Comparison of ENCODE assay signal across 12 cellular contexts in the genomic region with DNA sequence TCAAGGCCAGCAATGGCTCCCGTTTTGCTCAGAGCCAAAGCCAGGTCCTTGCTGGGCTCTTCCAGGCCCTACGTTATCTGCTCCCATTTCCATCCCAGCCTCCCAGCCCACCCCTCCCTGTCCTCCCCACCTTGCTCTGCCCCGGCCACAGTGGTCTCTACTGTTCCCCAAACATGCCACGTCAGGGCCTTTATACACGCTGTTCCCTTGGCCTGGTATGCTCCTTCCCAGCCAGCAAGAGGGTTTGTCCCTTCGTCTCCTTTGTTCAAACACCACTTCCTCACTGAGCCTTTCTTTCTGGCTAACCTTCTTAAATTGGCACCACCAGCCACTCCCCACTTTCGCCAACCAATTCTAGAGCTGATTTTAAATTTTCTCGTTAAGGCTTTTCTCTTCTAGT. TPM values are rescaled to one million over a fixed set of nuclear protein-coding genes. Genes with fewer than 3 reads are reported as not detected.
DNase-seq lines count a peak whose midpoint lies in the region; ATAC-seq, FAIRE-seq and TF ChIP-seq lines count a peak whose summit lies in the region.
"Had no signal": no experiment of that assay in that cellular context is flagged by ENCODE, and none has a peak within 500 bp of the region (broad histone marks: within the 10 kb centered on the region; RNA-seq: fewer than 3 reads in every experiment).

No MANE protein-coding gene starts in this region.

- H3K9me3 ChIP-seq in endothelial cell of umbilical vein (replicated peaks; ENCODE audit: control insufficient read depth, insufficient read depth, low read length) (no peaks in the 10 kb centered on the region), psoas muscle (no peaks in the 10 kb centered on the region)
- H3K9me3 ChIP-seq: testis had no signal

- DNase-seq in GM23338 (ENCODE audit: low spot score): no peak
- no peak for DNase-seq in T-cell
- peak; percentile 66 for DNase-seq in endothelial cell of umbilical vein (ENCODE audit: low read depth, low spot score)
- DNase-seq in psoas muscle: no peak
- no peak for DNase-seq in GM03348 (ENCODE audit: low spot score)
- no peak for DNase-seq in LoVo (ENCODE audit: low spot score)
- DNase-seq: activated CD8-positive, alpha-beta memory T cell treated with anti-CD3 and anti-CD28 coated beads, Interleukin-2, amount 50 U/mL, for 4 hours; DMS 273 treated with DMSO at 0.1 percent for 48 hours; hypothalamus; testis had no signal

- H3K9ac ChIP-seq in endothelial cell of umbilical vein (replicated peaks; ENCODE audit: extremely low read depth, insufficient read depth, low read length): peak overlapping the region; percentile 91

- H3K9me3 Mint-ChIP-seq in GM23338 (no peaks in the 10 kb centered on the region), T-cell (no peaks in the 10 kb centered on the region)

- H3K9me1 ChIP-seq in endothelial cell of umbilical vein (replicated peaks; ENCODE audit: control insufficient read depth, extremely low read depth, insufficient read depth, low read length): no peaks in the 10 kb centered on the region

- CTCF ChIA-PET in T-cell (lab: Charles Lee): interaction anchor here in 1 of 2 donors (1.4 kb wide), 1 partner anchor 17 kb away, joined by 5 read pairs; the partner anchor contains the start of gene CDK9
- CTCF ChIA-PET in endothelial cell of umbilical vein (lab: Charles Lee): interaction anchor here (1.5 to 11.3 kb wide), 3 partner anchors 13 to 34 kb away, joined by 3 to 167 read pairs (median 30); partner anchors contain the start of genes CDK9, SH2D3C and TOR2A

- no TSS peak for BruUV-seq in endothelial cell of umbilical vein (replicated peaks; lab: Mats Ljungman, UMichigan)

- no peaks in the 10 kb centered on the region for H3K27me3 ChIP-seq in GM23338 (ENCODE audit: insufficient read depth)
- H3K27me3 ChIP-seq in endothelial cell of umbilical vein (ENCODE audit: control insufficient read depth in 2 of 2, insufficient read depth in 2 of 2, low read length in 2 of 2): no peaks in the 10 kb centered on the region
- no peaks in the 10 kb centered on the region for H3K27me3 ChIP-seq in psoas muscle (ENCODE audit: insufficient read depth in 3 of 3, low read length in 2 of 3)
- H3K27me3 ChIP-seq: testis had no signal

- H2AFZ ChIP-seq in GM23338 (no peak overlapping the region), endothelial cell of umbilical vein (ENCODE audit: low read depth, low read length) (no peak overlapping the region)

- FAIRE-seq in endothelial cell of umbilical vein (lab: Jason Lieb, UNC): no peak

- H3F3A ChIP-seq in GM23338 (replicated peaks; ENCODE audit: low read depth): peaks cover 7% of the 10 kb centered on the region; the same call in 1 of the 2 replicates

- no peaks in the 10 kb centered on the region for H4K20me1 ChIP-seq in GM23338 (replicated peaks; ENCODE audit: insufficient read depth)
- H4K20me1 ChIP-seq in endothelial cell of umbilical vein (replicated peaks; ENCODE audit: control insufficient read depth, extremely low read depth, insufficient read depth, low read length): no peaks in the 10 kb centered on the region

- H3K27ac Mint-ChIP-seq in GM23338: no peak overlapping the region
- peak overlapping the region; percentile 95 for H3K27ac Mint-ChIP-seq in T-cell

- peak overlapping the region; percentile 2; the same call in 1 of the 3 replicates for H3K4me3 Mint-ChIP-seq in GM23338
- H3K4me3 Mint-ChIP-seq in T-cell: peak overlapping the region; percentile 25 to 72 (median 35)

- H3K4me1 ChIP-seq in GM23338 (ENCODE audit: insufficient read depth): peaks cover 18% of the 10 kb centered on the region
- peaks cover 59% of the 10 kb centered on the region for H3K4me1 ChIP-seq in endothelial cell of umbilical vein (ENCODE audit: control insufficient read depth, extremely low read depth, insufficient read depth, low read length)
- H3K4me1 ChIP-seq in psoas muscle: peaks cover 6% of the 10 kb centered on the region

- dilution Hi-C loops in endothelial cell of umbilical vein (cut with MboI; ENCODE audit: extremely low pct_ligation_motif_present, low sequenced_read_pairs): no loop called here

- no peaks in the 10 kb centered on the region for H3K9me2 ChIP-seq in GM23338 (ENCODE audit: insufficient read depth)

- ATAC-seq in GM23338: no peak
- ATAC-seq in T-cell (replicated peaks in 1 of 4): no peak
- no peak for ATAC-seq in psoas muscle
- no peak for ATAC-seq in GM21717 (IDR thresholded peaks at IDR 0.05; ENCODE audit: unreplicated experiment)
- ATAC-seq in HG02763 (IDR thresholded peaks at IDR 0.05; ENCODE audit: unreplicated experiment): no peak

- peak; percentile 51 for TF ChIP-seq POLR2A in endothelial cell of umbilical vein (IDR thresholded peaks at IDR 0.05; ENCODE audit: low read depth, low read length)

- H3K79me2 ChIP-seq in GM23338 (replicated peaks; ENCODE audit: insufficient read depth) (no peaks in the 10 kb centered on the region), endothelial cell of umbilical vein (ENCODE audit: control insufficient read depth, insufficient read depth, low read length) (peaks cover 54% of the 10 kb centered on the region)

- no peaks in the 10 kb centered on the region; the same call in 2 of the 3 replicates for H3K36me3 Mint-ChIP-seq in GM23338 (ENCODE audit: low read depth)
- peaks cover 26% of the 10 kb centered on the region for H3K36me3 Mint-ChIP-seq in T-cell

- H3K27ac ChIP-seq in GM23338 (ENCODE audit: low read depth) (no peak overlapping the region), endothelial cell of umbilical vein (ENCODE audit: insufficient read depth, low read depth, low read length) (peak overlapping the region; percentile 96), psoas muscle (peak overlapping the region; percentile 61)

- no peaks in the 10 kb centered on the region for H3K36me3 ChIP-seq in GM23338 (ENCODE audit: insufficient read depth)
- H3K36me3 ChIP-seq in endothelial cell of umbilical vein (ENCODE audit: control insufficient read depth in 2 of 2, extremely low read depth in 1 of 2, insufficient read depth in 2 of 2, low read length in 2 of 2): peaks cover 9 to 12% of the 10 kb centered on the region in 2 experiments
- no peaks in the 10 kb centered on the region for H3K36me3 ChIP-seq in psoas muscle (ENCODE audit: insufficient read depth in 1 of 2, low read depth in 1 of 2)

- 62 to 69% (median 65%) methylated on average over 8 of the region's 8 CpGs for WGBS in psoas muscle, 3 donors

- H3K4me2 ChIP-seq in GM23338 (no peak overlapping the region), endothelial cell of umbilical vein (ENCODE audit: insufficient read depth, low read length) (peak overlapping the region; percentile 32)

- H3K27me3 Mint-ChIP-seq in GM23338 (ENCODE audit: insufficient read depth, low read depth, poor library complexity): peaks cover 22% of the 10 kb centered on the region
- H3K27me3 Mint-ChIP-seq in T-cell: no peaks in the 10 kb centered on the region

- H3K4me3 ChIP-seq in GM23338 (no peak overlapping the region), endothelial cell of umbilical vein (replicated peaks in 1 of 3; ENCODE audit: insufficient read depth in 1 of 3, low read depth in 1 of 3, low read length in 3 of 3) (peak overlapping the region in 2 of 3 experiments; percentile 26 to 65), psoas muscle (peak overlapping the region; percentile 37)
- H3K4me3 ChIP-seq: testis had no signal

- POLR2A ChIA-PET in T-cell (lab: Charles Lee): no interaction called here
- POLR2A ChIA-PET in endothelial cell of umbilical vein (lab: Charles Lee): no interaction called here

- peaks cover 37% of the 10 kb centered on the region for H3K4me1 Mint-ChIP-seq in GM23338
- peaks cover 80 to 88% (median 83%) of the 10 kb centered on the region in 3 donors for H3K4me1 Mint-ChIP-seq in T-cell

- intact Hi-C loops in endothelial cell of umbilical vein (cut with micrococcal nuclease): no loop called here
- intact Hi-C loops in psoas muscle (cut with DNase I): no loop called here

- TF ChIP-seq CTCF in GM23338 (conservative IDR thresholded peaks at IDR 0.05; ENCODE audit: low read depth in 2 of 2) (no peak), endothelial cell of umbilical vein (IDR thresholded peaks at IDR 0.05; ENCODE audit: extremely low read depth in 1 of 2, insufficient read depth in 1 of 2, low read depth in 1 of 2, low read length in 2 of 2) (no peak), psoas muscle (IDR thresholded peaks at IDR 0.05) (no peak)

RNA-seq across cellular contexts. Expression of gene SH2D3C, which starts 9.8 kb away (rescaled TPM):
- 4.5 and 7.3 TPM in 2 replicates for total RNA-seq in GM23338 (2014; rRNA removed; shearing (Covaris generic))
- polyA plus RNA-seq in GM23338 (2016; fragmentation: Nextera tagmentation; extraction: Ambion mirVana): 4.2 and 4.4 TPM in 2 replicates
- 10 to 100 TPM; 31.6 to 48.7 (median 47.7) TPM for total RNA-seq in T-cell
- total RNA-seq in endothelial cell of umbilical vein: 95.0 and 102 TPM in 2 replicates
- polyA plus RNA-seq in endothelial cell of umbilical vein: 173 and 218 TPM in 2 replicates
- polyA plus RNA-seq in endothelial cell of umbilical vein (2011; cell fraction: cytosol; rRNA removed): 61.4 and 68.1 TPM in 2 replicates
- polyA plus RNA-seq in endothelial cell of umbilical vein (2011; cell fraction: nucleus; rRNA removed): 67.4 and 92.8 TPM in 2 replicates
- polyA plus RNA-seq in endothelial cell of umbilical vein (2012): 42.8 and 49.4 TPM in 2 replicates
- polyA minus RNA-seq in endothelial cell of umbilical vein: 104 and 130 TPM in 2 replicates
- polyA minus RNA-seq in endothelial cell of umbilical vein (2011; cell fraction: cytosol; rRNA and poly(A)+ RNA removed): not detected
- 45.1 and 63.7 TPM in 2 replicates for polyA minus RNA-seq in endothelial cell of umbilical vein (2011; cell fraction: nucleus; rRNA and poly(A)+ RNA removed)
- 10 to 100 TPM in 2 of 4 donors, 1 to 10 TPM in 2; 8.3 to 12.0 (median 10.3) TPM for total RNA-seq in psoas muscle
- polyA plus RNA-seq in psoas muscle: 10 to 100 TPM in 1 of 3 donors, 1 to 10 TPM in 2; 5.3 to 10.0 (median 8.4) TPM

RNA-seq across cellular contexts. Expression of gene CDK9, which starts 17.2 kb away (rescaled TPM):
- total RNA-seq in GM23338 (2014; rRNA removed; shearing (Covaris generic)): 63.9 and 84.3 TPM in 2 replicates
- 49.7 and 58.5 TPM in 2 replicates for polyA plus RNA-seq in GM23338 (2016; fragmentation: Nextera tagmentation; extraction: Ambion mirVana)
- 100 to 1,000 TPM; 108 to 159 (median 147) TPM for total RNA-seq in T-cell
- total RNA-seq in endothelial cell of umbilical vein: 124 and 128 TPM in 2 replicates
- 92.2 and 99.0 TPM in 2 replicates for polyA plus RNA-seq in endothelial cell of umbilical vein
- 50.0 and 61.0 TPM in 2 replicates for polyA plus RNA-seq in endothelial cell of umbilical vein (2011; cell fraction: cytosol; rRNA removed)
- 193 and 200 TPM in 2 replicates for polyA plus RNA-seq in endothelial cell of umbilical vein (2011; cell fraction: nucleus; rRNA removed)
- 76.9 and 94.3 TPM in 2 replicates for polyA plus RNA-seq in endothelial cell of umbilical vein (2012)
- polyA minus RNA-seq in endothelial cell of umbilical vein: 88.4 and 92.9 TPM in 2 replicates
- 63.0 TPM for polyA minus RNA-seq in endothelial cell of umbilical vein (2011; cell fraction: cytosol; rRNA and poly(A)+ RNA removed)
- polyA minus RNA-seq in endothelial cell of umbilical vein (2011; cell fraction: nucleus; rRNA and poly(A)+ RNA removed): 58.3 and 65.1 TPM in 2 replicates
- total RNA-seq in psoas muscle: 10 to 100 TPM; 26.5 to 46.1 (median 42.9) TPM
- polyA plus RNA-seq in psoas muscle: 10 to 100 TPM; 29.7 to 39.3 (median 31.5) TPM

RNA-seq across cellular contexts. Expression of gene TOR2A, which starts 33.6 kb away (rescaled TPM):
- total RNA-seq in GM23338 (2014; rRNA removed; shearing (Covaris generic)): 21.1 and 23.5 TPM in 2 replicates
- polyA plus RNA-seq in GM23338 (2016; fragmentation: Nextera tagmentation; extraction: Ambion mirVana) (14.4 TPM in 2 replicates), endothelial cell of umbilical vein (23.9 and 28.8 TPM in 2 replicates), psoas muscle (1 to 10 TPM; 4.6 to 6.9 (median 5.0) TPM)
- total RNA-seq in T-cell (10 to 100 TPM in 3 of 5 donors, 1 to 10 TPM in 2; 7.7 to 18.4 (median 15.5) TPM), endothelial cell of umbilical vein (17.1 and 19.3 TPM in 2 replicates), psoas muscle (1 to 10 TPM; 2.8 to 6.7 (median 4.0) TPM)
- polyA plus RNA-seq in endothelial cell of umbilical vein (2011; cell fraction: cytosol; rRNA removed): 18.4 and 25.3 TPM in 2 replicates
- polyA plus RNA-seq in endothelial cell of umbilical vein (2011; cell fraction: nucleus; rRNA removed): 16.0 and 18.0 TPM in 2 replicates
- 11.3 and 18.5 TPM in 2 replicates for polyA plus RNA-seq in endothelial cell of umbilical vein (2012)
- 5.2 and 5.8 TPM in 2 replicates for polyA minus RNA-seq in endothelial cell of umbilical vein
- polyA minus RNA-seq in endothelial cell of umbilical vein (2011; cell fraction: cytosol; rRNA and poly(A)+ RNA removed): 16.5 TPM
- polyA minus RNA-seq in endothelial cell of umbilical vein (2011; cell fraction: nucleus; rRNA and poly(A)+ RNA removed): 5.1 and 7.3 TPM in 2 replicates

RNA-seq across cellular contexts. Expression of gene FPGS, which starts 34.0 kb away (rescaled TPM):
- total RNA-seq in GM23338 (2014; rRNA removed; shearing (Covaris generic)): 87.2 and 92.4 TPM in 2 replicates
- 40.7 and 43.5 TPM in 2 replicates for polyA plus RNA-seq in GM23338 (2016; fragmentation: Nextera tagmentation; extraction: Ambion mirVana)
- 100 to 1,000 TPM in 3 of 5 donors, 10 to 100 TPM in 2; 78.4 to 151 (median 139) TPM for total RNA-seq in T-cell
- 90.2 and 90.7 TPM in 2 replicates for total RNA-seq in endothelial cell of umbilical vein
- 77.7 and 129 TPM in 2 replicates for polyA plus RNA-seq in endothelial cell of umbilical vein
- polyA plus RNA-seq in endothelial cell of umbilical vein (2011; cell fraction: cytosol; rRNA removed): 67.9 and 72.7 TPM in 2 replicates
- 116 and 150 TPM in 2 replicates for polyA plus RNA-seq in endothelial cell of umbilical vein (2011; cell fraction: nucleus; rRNA removed)
- polyA plus RNA-seq in endothelial cell of umbilical vein (2012): 58.5 and 71.2 TPM in 2 replicates
- polyA minus RNA-seq in endothelial cell of umbilical vein: 76.5 and 80.5 TPM in 2 replicates
- polyA minus RNA-seq in endothelial cell of umbilical vein (2011; cell fraction: cytosol; rRNA and poly(A)+ RNA removed): 58.0 TPM
- polyA minus RNA-seq in endothelial cell of umbilical vein (2011; cell fraction: nucleus; rRNA and poly(A)+ RNA removed): 45.1 and 52.0 TPM in 2 replicates
- 10 to 100 TPM; 39.7 to 61.9 (median 45.8) TPM for total RNA-seq in psoas muscle
- 10 to 100 TPM; 21.9 to 32.3 (median 29.8) TPM for polyA plus RNA-seq in psoas muscle

RNA-seq across cellular contexts. Expression of gene TTC16, which starts 52.8 kb away (rescaled TPM):
- not detected in 2 replicates for total RNA-seq in GM23338 (2014; rRNA removed; shearing (Covaris generic))
- polyA plus RNA-seq in GM23338 (2016; fragmentation: Nextera tagmentation; extraction: Ambion mirVana): not detected in 2 replicates
- 10 to 100 TPM in 1 of 5 donors, 1 to 10 TPM in 4; 4.6 to 31.8 (median 6.2) TPM for total RNA-seq in T-cell
- not detected in 2 replicates for total RNA-seq in endothelial cell of umbilical vein
- not detected in 2 replicates for polyA plus RNA-seq in endothelial cell of umbilical vein
- polyA plus RNA-seq in endothelial cell of umbilical vein (2011; cell fraction: cytosol; rRNA removed): not detected in 2 replicates
- 0.05 TPM in 1 of 2 replicates, not detected in the other for polyA plus RNA-seq in endothelial cell of umbilical vein (2011; cell fraction: nucleus; rRNA removed)
- not detected in 2 replicates for polyA plus RNA-seq in endothelial cell of umbilical vein (2012)
- not detected in 2 replicates for polyA minus RNA-seq in endothelial cell of umbilical vein
- 0.31 TPM for polyA minus RNA-seq in endothelial cell of umbilical vein (2011; cell fraction: cytosol; rRNA and poly(A)+ RNA removed)
- not detected in 2 replicates for polyA minus RNA-seq in endothelial cell of umbilical vein (2011; cell fraction: nucleus; rRNA and poly(A)+ RNA removed)
- total RNA-seq in psoas muscle: under 1 TPM in 1 of 4 donors, not detected in 3; 0.10 TPM
- polyA plus RNA-seq in psoas muscle: under 1 TPM in 2 of 3 donors, not detected in 1; 0.01 to 0.03 TPM
